In genomic region chr22:48432721-48433518, GRCh38 we compare ENCODE assay signal across 22 cellular contexts.
DNase-seq lines count a peak whose midpoint lies in the region; ATAC-seq, FAIRE-seq and TF ChIP-seq lines count a peak whose summit lies in the region.
"Had no signal": no experiment of that assay in that cellular context is flagged by ENCODE, and none has a peak within 500 bp of the region (broad histone marks: within the 10 kb centered on the region; RNA-seq: fewer than 3 reads in every experiment).

No MANE protein-coding gene starts in this region.

- H3K18ac ChIP-seq in neuronal stem cell (ENCODE audit: low read length) (peak overlapping the region; percentile 48), mesendoderm (ENCODE audit: low read length) (no peak overlapping the region)

- H3K4me2 ChIP-seq in astrocyte (ENCODE audit: low read length) (peak overlapping the region; percentile 26), neuronal stem cell (ENCODE audit: insufficient read depth, low read length, poor library complexity, severe bottlenecking) (no peak overlapping the region), mesendoderm (ENCODE audit: low read length) (no peak overlapping the region)

- no peaks in the 10 kb centered on the region for H3K36me3 ChIP-seq in astrocyte (ENCODE audit: insufficient read depth, low read length)
- H3K36me3 ChIP-seq in neuronal stem cell (replicated peaks in 1 of 2; ENCODE audit: control insufficient read depth in 2 of 2, insufficient read depth in 2 of 2, low read length in 2 of 2) = no peaks in the 10 kb centered on the region
- H3K36me3 ChIP-seq in aorta (ENCODE audit: control insufficient read depth in 1 of 2, insufficient read depth in 2 of 2, low read length in 1 of 2) = no peaks in the 10 kb centered on the region
- no peaks in the 10 kb centered on the region for H3K36me3 ChIP-seq in mesendoderm (ENCODE audit: control insufficient read depth, insufficient read depth, low read length)

- H4K8ac ChIP-seq in neuronal stem cell (ENCODE audit: low read depth, low read length) (no peak overlapping the region), mesendoderm (ENCODE audit: low read depth, low read length) (no peak overlapping the region)

- no peak for FAIRE-seq in astrocyte (lab: Jason Lieb, UNC)
- FAIRE-seq: H54, HTR-8/SVneo had no signal

- peaks cover 30% of the 10 kb centered on the region for H3K27me3 Mint-ChIP-seq in astrocyte (ENCODE audit: low read depth, unreplicated experiment)
- H3K27me3 Mint-ChIP-seq in activated CD8-positive, alpha-beta T cell treated with anti-CD3 and anti-CD28 coated beads for 36 hours = no peaks in the 10 kb centered on the region

- H3K9me3 Mint-ChIP-seq in astrocyte (ENCODE audit: unreplicated experiment) = peaks cover 2% of the 10 kb centered on the region
- H3K9me3 Mint-ChIP-seq in activated CD8-positive, alpha-beta T cell treated with anti-CD3 and anti-CD28 coated beads for 36 hours = no peaks in the 10 kb centered on the region

- H2BK120ac ChIP-seq in neuronal stem cell (ENCODE audit: low read depth, low read length) (no peak overlapping the region), mesendoderm (ENCODE audit: low read depth, low read length) (no peak overlapping the region)

- no peak overlapping the region for H3K4me3 Mint-ChIP-seq in astrocyte (ENCODE audit: unreplicated experiment)
- H3K4me3 Mint-ChIP-seq in activated CD8-positive, alpha-beta T cell treated with anti-CD3 and anti-CD28 coated beads for 36 hours = no peak overlapping the region
- H3K4me3 Mint-ChIP-seq: CD4-positive, alpha-beta memory T cell; HFFc6 had no signal

- no peak overlapping the region for H3K27ac Mint-ChIP-seq in astrocyte (ENCODE audit: unreplicated experiment)
- no peak overlapping the region for H3K27ac Mint-ChIP-seq in activated CD8-positive, alpha-beta T cell treated with anti-CD3 and anti-CD28 coated beads for 36 hours
- H3K27ac Mint-ChIP-seq: CD4-positive, alpha-beta memory T cell; HFFc6 had no signal

- no peak overlapping the region for H4K5ac ChIP-seq in mesendoderm (ENCODE audit: low read length)

- H2BK5ac ChIP-seq in neuronal stem cell (ENCODE audit: low read length) (no peak overlapping the region), mesendoderm (ENCODE audit: low read length) (no peak overlapping the region)

- intact Hi-C loops in aorta (cut with DNase I) = no loop called here
- intact Hi-C loops in activated CD8-positive, alpha-beta T cell treated with anti-CD3 and anti-CD28 coated beads for 36 hours (cut with micrococcal nuclease) = no loop called here

- H2AFZ ChIP-seq in astrocyte (ENCODE audit: low read depth, low read length) (peak overlapping the region; percentile 56), neuronal stem cell (ENCODE audit: low read length) (no peak overlapping the region)

- H3K4ac ChIP-seq in neuronal stem cell (ENCODE audit: low read length) = no peak overlapping the region
- no peak overlapping the region for H3K4ac ChIP-seq in mesendoderm (ENCODE audit: low read depth, low read length)

- H3K4me3 ChIP-seq in astrocyte (ENCODE audit: insufficient read depth, low read depth, low read length) (no peak overlapping the region), neuronal stem cell (ENCODE audit: low read length in 2 of 2) (no peak overlapping the region), aorta (ENCODE audit: low read length in 2 of 2) (no peak overlapping the region), mesendoderm (ENCODE audit: low read length) (no peak overlapping the region)

- peak; percentile 2 for DNase-seq in EH (ENCODE audit: low read depth)
- no peak for DNase-seq in astrocyte (ENCODE audit: low read depth)
- no peak for DNase-seq in neuronal stem cell (ENCODE audit: low spot score)
- DNase-seq in aorta = peak; percentile 12 to 43
- DNase-seq in activated CD8-positive, alpha-beta T cell treated with anti-CD3 and anti-CD28 coated beads for 36 hours = no peak
- DNase-seq in mesendoderm = no peak
- DNase-seq in NCI-H524 (lab: John Stamatoyannopoulos, UW) = no peak
- DNase-seq: Calu3; CD4-positive, alpha-beta memory T cell; DMS53; HFFc6; IMR-90; Karpas-422; NCI-H1417 treated with DMSO at 0.1 percent for 48 hours; NCI-H1930; NCI-H345; NCI-H526; SW 1271 had no signal

- no peaks in the 10 kb centered on the region for H3K79me2 ChIP-seq in astrocyte (ENCODE audit: insufficient read depth, low read length)
- H3K79me2 ChIP-seq in mesendoderm (ENCODE audit: control insufficient read depth, insufficient read depth, low read length) = no peaks in the 10 kb centered on the region

- no peak overlapping the region for H3K14ac ChIP-seq in neuronal stem cell (ENCODE audit: low read length)

- no peak overlapping the region for H2BK12ac ChIP-seq in neuronal stem cell (ENCODE audit: low read length)

- no CpG with 5 or more reads among the region's 15 CpGs for WGBS in neuronal stem cell (ENCODE audit: extremely low coverage in 2 of 2, insufficient read length in 2 of 2, insufficient replicate concordance in 1 of 2), 2 donors
- WGBS in aorta, 2 donors = 66 to 71% methylated on average over 15 of the region's 15 CpGs
- WGBS in mesendoderm (ENCODE audit: extremely low coverage, insufficient coverage, low lambda C conversion rate) = no CpG with 5 or more reads among the region's 15 CpGs

- TF ChIP-seq CTCF in astrocyte (IDR thresholded peaks at IDR 0.05; ENCODE audit: insufficient read depth, low read depth, low read length) = no peak
- no peak for TF ChIP-seq CTCF in activated CD8-positive, alpha-beta T cell treated with anti-CD3 and anti-CD28 coated beads for 36 hours (IDR thresholded peaks at IDR 0.05)

- H3K27me3 ChIP-seq in astrocyte (ENCODE audit: insufficient read depth, low read length) (no peaks in the 10 kb centered on the region), neuronal stem cell (ENCODE audit: control insufficient read depth in 3 of 3, insufficient read depth in 3 of 3, low read depth in 1 of 3, low read length in 3 of 3) (peaks cover 0 to 17% (median 0%) of the 10 kb centered on the region in 3 experiments), aorta (ENCODE audit: control insufficient read depth in 1 of 2, insufficient read depth in 2 of 2, low read length in 1 of 2) (no peaks in the 10 kb centered on the region), mesendoderm (ENCODE audit: insufficient read depth, low read length, poor library complexity) (no peaks in the 10 kb centered on the region)

- peaks cover 2% of the 10 kb centered on the region for H3K36me3 Mint-ChIP-seq in astrocyte (ENCODE audit: low read depth, unreplicated experiment)
- H3K36me3 Mint-ChIP-seq in activated CD8-positive, alpha-beta T cell treated with anti-CD3 and anti-CD28 coated beads for 36 hours (ENCODE audit: low read depth) = no peaks in the 10 kb centered on the region
- H3K36me3 Mint-ChIP-seq: CD4-positive, alpha-beta memory T cell had no signal

- H3K9ac ChIP-seq in astrocyte (ENCODE audit: low read length) (no peak overlapping the region), neuronal stem cell (ENCODE audit: low read depth, low read length, poor library complexity) (no peak overlapping the region), mesendoderm (ENCODE audit: low read length) (no peak overlapping the region)

- no peak overlapping the region for H4K91ac ChIP-seq in neuronal stem cell (ENCODE audit: low read depth, low read length, poor library complexity)

- H3K9me3 ChIP-seq in astrocyte (ENCODE audit: insufficient read depth, low read depth, low read length) (no peaks in the 10 kb centered on the region), neuronal stem cell (replicated peaks in 1 of 2; ENCODE audit: control insufficient read depth in 2 of 2, insufficient read depth in 1 of 2, low read depth in 1 of 2, low read length in 2 of 2) (peaks cover 0 to 2% of the 10 kb centered on the region in 2 donors), aorta (ENCODE audit: control insufficient read depth, low read length) (no peaks in the 10 kb centered on the region)

- peaks cover 11% of the 10 kb centered on the region for H3K4me1 Mint-ChIP-seq in astrocyte (ENCODE audit: low read depth, unreplicated experiment)
- H3K4me1 Mint-ChIP-seq in activated CD8-positive, alpha-beta T cell treated with anti-CD3 and anti-CD28 coated beads for 36 hours (ENCODE audit: low read depth) = no peaks in the 10 kb centered on the region
- H3K4me1 Mint-ChIP-seq: CD4-positive, alpha-beta memory T cell had no signal

- CTCF ChIA-PET in activated CD8-positive, alpha-beta T cell treated with anti-CD3 and anti-CD28 coated beads for 36 hours (lab: Charles Lee) = no interaction called here

- H3K23ac ChIP-seq in neuronal stem cell (ENCODE audit: low read depth, low read length, poor library complexity) (no peak overlapping the region), mesendoderm (ENCODE audit: low read length) (no peak overlapping the region)

- H3K4me1 ChIP-seq in astrocyte (ENCODE audit: insufficient read depth, low read length) (no peaks in the 10 kb centered on the region), neuronal stem cell (ENCODE audit: control insufficient read depth in 2 of 2, insufficient read depth in 1 of 2, low read depth in 1 of 2, low read length in 2 of 2) (peaks cover 0 to 2% of the 10 kb centered on the region in 2 donors), aorta (ENCODE audit: control insufficient read depth in 1 of 2, insufficient read depth in 2 of 2, low read length in 2 of 2) (no peaks in the 10 kb centered on the region), mesendoderm (ENCODE audit: control insufficient read depth, low read depth, low read length) (peaks cover 5% of the 10 kb centered on the region)

- peak overlapping the region; percentile 24 for H2BK15ac ChIP-seq in neuronal stem cell (ENCODE audit: low read length)
- no peak overlapping the region for H2BK15ac ChIP-seq in mesendoderm (replicated peaks; ENCODE audit: low read depth)

- H4K20me1 ChIP-seq in astrocyte (ENCODE audit: insufficient read depth, low read length) = no peaks in the 10 kb centered on the region

- POLR2A ChIA-PET in activated CD8-positive, alpha-beta T cell treated with anti-CD3 and anti-CD28 coated beads for 36 hours (lab: Charles Lee) = no interaction called here

- H2AK5ac ChIP-seq in neuronal stem cell (ENCODE audit: low read depth, low read length) = peak overlapping the region; percentile 49
- no peak overlapping the region for H2AK5ac ChIP-seq in mesendoderm (ENCODE audit: low read length)

- H3K56ac ChIP-seq in mesendoderm (ENCODE audit: low read length) = no peak overlapping the region

- no peak for ATAC-seq in aorta (ENCODE audit: low FRiP score)
- no peak for ATAC-seq in activated CD8-positive, alpha-beta T cell treated with anti-CD3 and anti-CD28 coated beads for 36 hours
- ATAC-seq: Panc1 had no signal

- H3K79me1 ChIP-seq in neuronal stem cell (ENCODE audit: low read depth, low read length) (no peaks in the 10 kb centered on the region), mesendoderm (ENCODE audit: low read length) (no peaks in the 10 kb centered on the region)

- no peak overlapping the region for H3K27ac ChIP-seq in astrocyte (ENCODE audit: low read depth, low read length)
- H3K27ac ChIP-seq in neuronal stem cell (replicated peaks; ENCODE audit: low read length) = no peak overlapping the region
- no peak overlapping the region for H3K27ac ChIP-seq in aorta (ENCODE audit: low read depth in 1 of 2, low read length in 2 of 2)
- H3K27ac ChIP-seq in mesendoderm (ENCODE audit: low read depth, low read length) = no peak overlapping the region
- H3K27ac ChIP-seq: HL-60 had no signal

Comparison
In these comparisons a context has a peak if more than half of its experiments do, and no peak if none do; other contexts are left out.
1. DNase-seq: peak in EH (single experiment) and aorta (2 of 2); none in astrocyte (single experiment), neuronal stem cell (single experiment), activated CD8-positive, alpha-beta T cell treated with anti-CD3 and anti-CD28 coated beads for 36 hours (single experiment), mesendoderm (single experiment) and NCI-H524 (0 of 2).